ENCODE assay signal across 8 cellular contexts in the genomic region with DNA sequence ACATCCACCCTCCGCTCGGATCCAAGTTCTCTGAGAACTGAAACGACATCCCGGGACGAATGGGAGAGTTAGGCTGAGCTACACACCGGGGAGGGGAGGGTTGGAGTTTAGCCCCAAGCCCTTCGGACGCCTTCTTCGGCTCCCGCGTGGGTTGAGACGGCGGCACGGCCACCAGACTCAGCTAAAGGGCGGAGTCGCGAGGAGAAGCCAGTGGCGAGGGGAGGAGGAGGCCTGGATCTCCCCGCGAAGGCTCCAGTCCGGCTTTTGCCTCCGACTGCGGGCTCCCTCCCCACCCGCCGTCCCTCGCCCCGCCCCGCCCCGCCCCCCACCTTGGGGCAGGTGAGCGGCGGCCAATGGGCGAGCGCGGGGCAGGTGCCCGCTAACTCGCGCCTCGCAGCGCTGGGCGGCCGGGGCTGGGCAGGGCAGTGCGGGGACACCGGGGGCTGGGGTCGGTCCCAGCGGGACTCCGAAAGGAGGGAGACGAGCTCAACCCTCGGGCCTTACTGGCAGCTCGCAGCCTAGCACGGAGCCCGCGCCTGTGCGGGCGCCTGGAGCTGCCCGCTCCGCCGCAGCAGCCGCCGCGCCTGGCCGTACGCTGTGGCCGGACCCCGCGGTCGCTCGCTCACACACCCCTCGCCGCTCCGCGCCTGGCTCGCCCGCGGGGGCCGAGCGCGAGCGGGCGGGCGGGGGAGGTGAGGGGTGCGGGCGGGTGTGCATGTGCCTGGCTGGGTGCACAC. TPM values are rescaled to one million over a fixed set of nuclear protein-coding genes. Genes with fewer than 3 reads are reported as not detected.
DNase-seq lines count a peak whose midpoint lies in the region; ATAC-seq and TF ChIP-seq lines count a peak whose summit lies in the region.

A gene (plus strand): TSS at position 382 of the 737 bp plus-strand sequence. CDS start 334 bp downstream, at position 716.

- H3K4me3 ChIP-seq in cardiac muscle cell (peak within 1 kb of the TSS; percentile 21), parathyroid adenoma (ENCODE audit: low read depth, low read length) (peak within 1 kb of the TSS; percentile 66)

- H3K36me3 ChIP-seq in cardiac muscle cell (no peaks in the 10 kb centered on the region), parathyroid adenoma (ENCODE audit: control insufficient read depth, insufficient read depth, low read length) (no peaks in the 10 kb centered on the region)

- H3K27me3 ChIP-seq in cardiac muscle cell (peaks cover 100% of the 10 kb centered on the region), parathyroid adenoma (ENCODE audit: control insufficient read depth, insufficient read depth, low read length) (no peaks in the 10 kb centered on the region)

- no peak for TF ChIP-seq CTCF in cardiac muscle cell (IDR thresholded peaks at IDR 0.05; ENCODE audit: low read depth, low read length)
- TF ChIP-seq CTCF in parathyroid adenoma (IDR thresholded peaks at IDR 0.05): no peak

- H3K4me2 ChIP-seq in parathyroid adenoma (ENCODE audit: low read length): peak within 1 kb of the TSS; percentile 62

- no peaks in the 10 kb centered on the region for H3K79me2 ChIP-seq in parathyroid adenoma

- H2AFZ ChIP-seq in parathyroid adenoma: peak within 1 kb of the TSS; percentile 91

- peak within 1 kb of the TSS; percentile 63 for H3K9ac ChIP-seq in parathyroid adenoma

- ATAC-seq in GM18511 (IDR thresholded peaks at IDR 0.05; ENCODE audit: unreplicated experiment) (peak; percentile 59), HG02852 (IDR thresholded peaks at IDR 0.05; ENCODE audit: unreplicated experiment) (peak; percentile 34)

- DNase-seq in NCI-H2171 (lab: John Stamatoyannopoulos, UW) (peak; percentile 87), activated T-cell treated with anti-CD3 and anti-CD28 coated beads for 4 hours (peak; percentile 36), cardiac muscle cell (ENCODE audit: low read depth in 1 of 2, low spot score in 1 of 2) (peak in 1 of 2 donors; percentile 65), pons (ENCODE audit: low spot score) (no peak), hippocampal formation (lab: John Stamatoyannopoulos, UW) (no peak)

- H3K27ac ChIP-seq in cardiac muscle cell (no peak within 1 kb of the TSS), parathyroid adenoma (peak within 1 kb of the TSS; percentile 81)

- no peaks in the 10 kb centered on the region for H3K4me1 ChIP-seq in cardiac muscle cell (ENCODE audit: low read depth)
- no peaks in the 10 kb centered on the region for H3K4me1 ChIP-seq in parathyroid adenoma

- H3K9me3 ChIP-seq in cardiac muscle cell (ENCODE audit: low read depth): no peaks in the 10 kb centered on the region
- H3K9me3 ChIP-seq in parathyroid adenoma (ENCODE audit: control insufficient read depth, low read length): no peaks in the 10 kb centered on the region

RNA-seq across cellular contexts. Expression of the gene that starts here (rescaled TPM):
- total RNA-seq in cardiac muscle cell: 0.24 TPM in 1 of 2 replicates, not detected in the other
- polyA plus RNA-seq in cardiac muscle cell: not detected in 2 replicates

Comparison
In these comparisons a context has a peak if more than half of its experiments do, and no peak if none do; other contexts are left out.
1. DNase-seq: peak in NCI-H2171 (single experiment) and activated T-cell treated with anti-CD3 and anti-CD28 coated beads for 4 hours (single experiment); none in pons (single experiment) and hippocampal formation (0 of 2).